Comparison of ENCODE assay signal across 1 cellular context in the genomic region with DNA sequence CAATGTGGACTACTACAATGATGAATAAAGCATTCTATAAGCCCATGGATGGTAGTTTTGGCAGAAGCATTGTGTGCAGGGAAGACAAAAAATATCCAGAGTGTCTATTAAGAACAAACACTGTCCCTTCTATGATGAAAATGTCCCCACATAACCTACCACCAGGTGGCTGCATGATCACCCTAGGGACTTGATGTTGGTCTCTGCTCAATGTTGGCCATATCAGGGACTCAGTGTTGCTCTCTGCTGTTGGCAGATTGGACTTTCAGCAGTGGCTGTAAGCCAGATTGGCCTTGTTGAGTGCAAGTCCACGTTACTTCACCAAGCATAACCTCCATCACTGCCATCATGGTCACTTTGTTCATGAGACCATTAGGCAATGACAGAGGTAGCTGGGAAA. TPM values are rescaled to one million over a fixed set of nuclear protein-coding genes. Genes with fewer than 3 reads are reported as not detected.
"Had no signal": no experiment of that assay in that cellular context is flagged by ENCODE, and none has a peak within 500 bp of the region (broad histone marks: within the 10 kb centered on the region; RNA-seq: fewer than 3 reads in every experiment).

No MANE protein-coding gene starts in this region.

RNA-seq across cellular contexts. Expression of a gene that starts 44.2 kb away (rescaled TPM):
- total RNA-seq: ascending aorta had no signal
